Comparison of ENCODE assay signal across 11 cellular contexts in genomic region chr19:50148528-50148927, GRCh38. TPM values are rescaled to one million over a fixed set of nuclear protein-coding genes. Genes with fewer than 3 reads are reported as not detected.
DNase-seq lines count a peak whose midpoint lies in the region; ATAC-seq lines count a peak whose summit lies in the region.
"Had no signal": no experiment of that assay in that cellular context is flagged by ENCODE, and none has a peak within 500 bp of the region (broad histone marks: within the 10 kb centered on the region; RNA-seq: fewer than 3 reads in every experiment).

No MANE protein-coding gene starts in this region.

- peak overlapping the region; percentile 79 for H3K4me3 Mint-ChIP-seq in activated T-cell treated with anti-CD3 and anti-CD28 coated beads, Interleukin-2, amount 50 U/mL, for 4 hours
- peak overlapping the region; percentile 69 for H3K4me3 Mint-ChIP-seq in stimulated activated memory B cell treated with anti-CD40 and anti-IgM and Interleukin-4, amounts not matched to agents 10 μg/mL and 1 μg/mL and 100 μg/mL, for 72 hours

- H3K4me3 ChIP-seq in SJCRH30: peak overlapping the region; percentile 75; the same call in 1 of the 2 replicates
- peak overlapping the region; percentile 78; the same call in 1 of the 2 replicates for H3K4me3 ChIP-seq in iPS-18c (ENCODE audit: insufficient read depth, low read depth, low read length)

- ATAC-seq in activated T-cell treated with anti-CD3 and anti-CD28 coated beads, Interleukin-2, amount 50 U/mL, for 4 hours: no peak
- ATAC-seq in stimulated activated memory B cell treated with anti-CD40 and anti-IgM and Interleukin-4, amounts not matched to agents 10 μg/mL and 1 μg/mL and 100 μg/mL, for 72 hours: no peak
- no peak for ATAC-seq in GM19467 (IDR thresholded peaks at IDR 0.05; ENCODE audit: unreplicated experiment)
- no peak for ATAC-seq in HG02852 (IDR thresholded peaks at IDR 0.05; ENCODE audit: unreplicated experiment)

- H3K36me3 Mint-ChIP-seq in activated T-cell treated with anti-CD3 and anti-CD28 coated beads, Interleukin-2, amount 50 U/mL, for 4 hours (ENCODE audit: insufficient read depth): no peaks in the 10 kb centered on the region
- H3K36me3 Mint-ChIP-seq in stimulated activated memory B cell treated with anti-CD40 and anti-IgM and Interleukin-4, amounts not matched to agents 10 μg/mL and 1 μg/mL and 100 μg/mL, for 72 hours: no peaks in the 10 kb centered on the region

- peaks cover 5% of the 10 kb centered on the region for H3K9me3 ChIP-seq in SJCRH30 (replicated peaks)
- H3K9me3 ChIP-seq in iPS-18c (ENCODE audit: control insufficient read depth, insufficient read depth, low read length): peaks cover 7% of the 10 kb centered on the region

- H3K27me3 Mint-ChIP-seq in activated T-cell treated with anti-CD3 and anti-CD28 coated beads, Interleukin-2, amount 50 U/mL, for 4 hours (ENCODE audit: low read depth): peaks cover 41% of the 10 kb centered on the region
- peaks cover 59% of the 10 kb centered on the region for H3K27me3 Mint-ChIP-seq in stimulated activated memory B cell treated with anti-CD40 and anti-IgM and Interleukin-4, amounts not matched to agents 10 μg/mL and 1 μg/mL and 100 μg/mL, for 72 hours

- H3K36me3 ChIP-seq in SJCRH30: no peaks in the 10 kb centered on the region

- no peak overlapping the region for H3K27ac Mint-ChIP-seq in stimulated activated memory B cell treated with anti-CD40 and anti-IgM and Interleukin-4, amounts not matched to agents 10 μg/mL and 1 μg/mL and 100 μg/mL, for 72 hours

- no peaks in the 10 kb centered on the region for H3K9me3 Mint-ChIP-seq in activated T-cell treated with anti-CD3 and anti-CD28 coated beads, Interleukin-2, amount 50 U/mL, for 4 hours
- peaks cover 3% of the 10 kb centered on the region for H3K9me3 Mint-ChIP-seq in stimulated activated memory B cell treated with anti-CD40 and anti-IgM and Interleukin-4, amounts not matched to agents 10 μg/mL and 1 μg/mL and 100 μg/mL, for 72 hours

- H3K27me3 ChIP-seq in SJCRH30: no peaks in the 10 kb centered on the region

- no peak overlapping the region for H3K27ac ChIP-seq in SJCRH30

- no peak for DNase-seq in activated T-cell treated with anti-CD3 and anti-CD28 coated beads, Interleukin-2, amount 50 U/mL, for 4 hours
- DNase-seq in activated T-cell treated with anti-CD3 and anti-CD28 coated beads, Interleukin-2, amount 50 U/mL, for 1 hour: no peak
- DNase-seq in SJCRH30 (no peak), HT-29 (ENCODE audit: low spot score) (no peak)
- DNase-seq: cortex of kidney had no signal

- H3K4me1 Mint-ChIP-seq in activated T-cell treated with anti-CD3 and anti-CD28 coated beads, Interleukin-2, amount 50 U/mL, for 4 hours (ENCODE audit: low read depth): peaks cover 13% of the 10 kb centered on the region
- peaks cover 7% of the 10 kb centered on the region for H3K4me1 Mint-ChIP-seq in stimulated activated memory B cell treated with anti-CD40 and anti-IgM and Interleukin-4, amounts not matched to agents 10 μg/mL and 1 μg/mL and 100 μg/mL, for 72 hours

- H3K4me1 ChIP-seq in SJCRH30: no peaks in the 10 kb centered on the region

RNA-seq across cellular contexts. Expression of gene IZUMO2, which starts 14.6 kb away (rescaled TPM):
- not detected for total RNA-seq in activated T-cell treated with anti-CD3 and anti-CD28 coated beads, Interleukin-2, amount 50 U/mL, for 4 hours
- 0.24 TPM in 1 of 2 replicates, not detected in the other for total RNA-seq in SJCRH30 (2014; rRNA removed; shearing (Covaris generic))
- total RNA-seq in HT-29 (2014; rRNA removed; shearing (Covaris generic)): not detected in 2 replicates
- total RNA-seq: glomerular endothelial cell, mammary epithelial cell had no signal

RNA-seq across cellular contexts. Expression of gene MYH14, which starts 54.9 kb away (rescaled TPM):
- total RNA-seq in activated T-cell treated with anti-CD3 and anti-CD28 coated beads, Interleukin-2, amount 50 U/mL, for 4 hours: under 1 TPM; 0.25 to 0.63 (median 0.34) TPM
- total RNA-seq in SJCRH30 (2014; rRNA removed; shearing (Covaris generic)): 25.5 and 25.7 TPM in 2 replicates
- total RNA-seq in HT-29 (2014; rRNA removed; shearing (Covaris generic)): 130 and 172 TPM in 2 replicates

Comparison
In these comparisons a context has a peak if more than half of its experiments do, and no peak if none do; other contexts are left out.
1. RNA of gene MYH14, which starts 54.9 kb away (total RNA-seq): 130 to 172 TPM in HT-29 and 25.5 to 25.7 TPM in SJCRH30; 0.25 to 0.63 TPM in activated T-cell treated with anti-CD3 and anti-CD28 coated beads, Interleukin-2, amount 50 U/mL, for 4 hours; every median in the first group is over 10 times any median in the second.